12 cellular contexts compared by ENCODE assay signal in the genomic region with DNA sequence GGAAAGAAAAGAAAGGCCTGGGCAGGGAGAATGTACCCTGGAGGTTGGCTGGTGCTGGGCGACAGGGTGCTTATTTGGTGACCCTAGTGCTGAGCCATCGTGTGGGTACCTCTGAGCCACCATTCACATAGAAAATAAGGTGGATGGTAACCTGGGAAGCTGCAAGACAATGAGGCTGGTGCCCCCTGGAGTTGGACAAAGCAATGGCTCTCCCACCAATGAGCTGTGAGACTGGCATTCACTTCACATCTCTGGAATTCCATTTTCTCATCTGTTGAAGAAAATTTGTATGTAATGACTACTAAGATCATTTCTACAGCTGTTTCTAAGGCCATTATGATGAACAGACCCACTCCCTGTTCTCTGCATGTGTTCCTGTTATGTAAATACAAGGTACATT.
DNase-seq lines count a peak whose midpoint lies in the region; ATAC-seq and TF ChIP-seq lines count a peak whose summit lies in the region.
"Had no signal": no experiment of that assay in that cellular context is flagged by ENCODE, and none has a peak within 500 bp of the region (broad histone marks: within the 10 kb centered on the region; RNA-seq: fewer than 3 reads in every experiment).

No MANE protein-coding gene starts in this region.

- H3K36me3 ChIP-seq in SJCRH30: no peaks in the 10 kb centered on the region
- H3K36me3 ChIP-seq in neural cell (ENCODE audit: insufficient read depth, low read length): no peaks in the 10 kb centered on the region

- TF ChIP-seq RAD21 in neural cell (conservative IDR thresholded peaks at IDR 0.05): no peak

- DNase-seq in D341Med (ENCODE audit: low spot score) (peak; percentile 35), GM13976 (ENCODE audit: low spot score) (no peak), SJCRH30 (peak; percentile 31 to 41), omental fat pad (ENCODE audit: low spot score) (no peak)
- DNase-seq in effector CD4-positive, alpha-beta T cell: no peak
- DNase-seq: activated CD4-positive, alpha-beta T cell treated with anti-CD3 and anti-CD28 coated beads for 1 hour; effector CD8-positive, alpha-beta T cell; hippocampal formation; NCI-H187 had no signal

- H3K27me3 ChIP-seq in SJCRH30 (no peaks in the 10 kb centered on the region), neural cell (ENCODE audit: insufficient read depth, low read depth, low read length) (no peaks in the 10 kb centered on the region)

- H3K4me1 ChIP-seq in SJCRH30: peaks cover 31% of the 10 kb centered on the region

- no peak for TF ChIP-seq EP300 in neural cell (conservative IDR thresholded peaks at IDR 0.05; ENCODE audit: poor library complexity, severe bottlenecking)

- no peak overlapping the region for H2AFZ ChIP-seq in neural cell (ENCODE audit: low read depth, low read length)

- no peaks in the 10 kb centered on the region for H3F3A ChIP-seq in neural cell (ENCODE audit: insufficient read depth, low read length, poor library complexity, severe bottlenecking)

- no peak overlapping the region for H3K4me2 ChIP-seq in neural cell (ENCODE audit: low read length)

- in situ Hi-C loops in GM13976 (cut with MboI; ENCODE audit: low sequenced_read_pairs, unreplicated experiment): no loop called here

- H3K9me3 ChIP-seq in SJCRH30 (replicated peaks): no peaks in the 10 kb centered on the region
- H3K9me3 ChIP-seq in neural cell (ENCODE audit: low read length): no peaks in the 10 kb centered on the region

- H3K9me2 ChIP-seq in neural cell (ENCODE audit: insufficient read depth, low read length): no peaks in the 10 kb centered on the region

- H4K20me1 ChIP-seq in neural cell (ENCODE audit: insufficient read depth): no peaks in the 10 kb centered on the region

- no peak overlapping the region for H3K4me3 ChIP-seq in SJCRH30
- H3K4me3 ChIP-seq in neural cell (ENCODE audit: low read length): no peak overlapping the region

- H3K27ac ChIP-seq in SJCRH30 (peak overlapping the region; percentile 32; the same call in 1 of the 2 replicates), neural cell (ENCODE audit: low read length) (no peak overlapping the region)

- no peak overlapping the region for H3K9ac ChIP-seq in neural cell (ENCODE audit: low read length)

- ATAC-seq in HG02973 (IDR thresholded peaks at IDR 0.05; ENCODE audit: unreplicated experiment) (no peak), omental fat pad (ENCODE audit: low FRiP score) (no peak)
- ATAC-seq: activated naive CD4-positive, alpha-beta T cell treated with anti-CD3 and anti-CD28 coated beads, Interleukin-2, amount 50 U/mL, for 72 hours had no signal

- no peaks in the 10 kb centered on the region for H3K79me2 ChIP-seq in neural cell (replicated peaks; ENCODE audit: insufficient read depth, low read length)

- peak; percentile 20 for TF ChIP-seq CTCF in GM13976 (IDR thresholded peaks at IDR 0.05; ENCODE audit: borderline replicate concordance, control extremely low read depth, extremely low read depth, insufficient read depth, missing control alignments)
- peak; percentile 13 for TF ChIP-seq CTCF in neural cell (IDR thresholded peaks at IDR 0.05; ENCODE audit: poor library complexity, severe bottlenecking)
- TF ChIP-seq CTCF in omental fat pad (IDR thresholded peaks at IDR 0.05): no peak

TF ChIP-seq in neural cell, 6 proteins besides CTCF, POLR2A, EP300 and RAD21:
- TF ChIP-seq POLR2AphosphoS5 (IDR thresholded peaks at IDR 0.05): no peak
- no peak for TF ChIP-seq SMC3 (conservative IDR thresholded peaks at IDR 0.05; ENCODE audit: poor library complexity)
- TF ChIP-seq TAF1 (IDR thresholded peaks at IDR 0.05; ENCODE audit: low read depth): no peak
- no peak for TF ChIP-seq EZH2 (IDR thresholded peaks at IDR 0.05; ENCODE audit: borderline replicate concordance, insufficient read depth, low read length, poor library complexity, severe bottlenecking)
- no peak for TF ChIP-seq MXI1 (conservative IDR thresholded peaks at IDR 0.05; ENCODE audit: poor library complexity, severe bottlenecking)
- TF ChIP-seq REST (IDR thresholded peaks at IDR 0.05; ENCODE audit: borderline replicate concordance): no peak

Comparison
In these comparisons a context has a peak if more than half of its experiments do, and no peak if none do; other contexts are left out.
1. DNase-seq: peak in D341Med (single experiment) and SJCRH30 (2 of 2); none in GM13976 (single experiment), effector CD4-positive, alpha-beta T cell (single experiment) and omental fat pad (single experiment).
2. CTCF ChIP-seq: peak in GM13976 (single experiment) and neural cell (single experiment); none in omental fat pad (0 of 3).